8 cellular contexts compared by ENCODE assay signal in the genomic region with DNA sequence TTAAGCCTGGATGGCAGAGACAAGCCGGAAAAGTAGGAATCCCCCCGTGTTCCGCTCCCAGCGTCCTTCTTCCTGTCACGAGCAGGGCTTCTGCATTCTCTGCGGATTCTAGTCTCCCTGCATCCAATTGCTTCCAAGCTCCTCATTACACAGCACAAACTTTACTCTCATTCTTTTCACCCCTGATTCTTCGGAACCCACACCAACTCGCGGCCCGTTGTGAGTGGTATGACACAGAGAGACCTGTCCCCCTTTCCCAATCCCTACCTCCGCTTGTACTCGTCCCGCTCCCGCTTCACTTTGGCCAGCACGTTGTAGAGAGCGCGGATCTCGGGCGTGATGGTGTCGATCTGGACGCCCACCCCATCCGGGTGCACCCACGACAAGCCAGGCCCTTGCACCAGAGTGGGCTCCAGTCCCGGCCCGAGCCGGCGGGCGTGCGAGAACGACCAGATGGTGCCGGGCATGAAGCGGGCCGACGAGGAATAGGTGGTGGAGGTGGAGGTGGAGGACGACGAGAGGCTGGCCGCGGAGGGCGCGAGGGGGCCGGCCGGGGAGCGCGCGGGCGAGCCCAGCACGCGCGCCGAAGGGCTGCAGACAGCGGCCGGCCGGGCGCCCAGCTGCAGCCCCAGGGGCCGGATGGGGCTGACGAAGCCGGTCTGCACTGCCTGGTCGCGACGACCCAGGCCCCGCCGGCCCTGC. TPM values are rescaled to one million over a fixed set of nuclear protein-coding genes. Genes with fewer than 3 reads are reported as not detected.
DNase-seq lines count a peak whose midpoint lies in the region; ATAC-seq and TF ChIP-seq lines count a peak whose summit lies in the region.

No MANE protein-coding gene starts in this region.

- H2AFZ ChIP-seq in osteoblast (ENCODE audit: low read length) = peak overlapping the region; percentile 45

- peak overlapping the region; percentile 99 for H3K4me2 ChIP-seq in osteoblast (ENCODE audit: insufficient read depth, low read length)

- H3K79me2 ChIP-seq in osteoblast (ENCODE audit: insufficient read depth, low read length) = peaks cover 44% of the 10 kb centered on the region

- DNase-seq in CD4-positive, CD25-positive, alpha-beta regulatory T cell = no peak
- DNase-seq in Peyer's patch (peak in 1 of 3 donors; percentile 50), epithelial cell of esophagus (ENCODE audit: low read depth) (no peak), osteoblast (ENCODE audit: insufficient read length, low spot score, missing footprints) (peak; percentile 76), occipital lobe (lab: John Stamatoyannopoulos, UW) (no peak), NCI-H2107 treated with DMSO at 0.1 percent for 48 hours (lab: John Stamatoyannopoulos, UW; ENCODE audit: unreplicated experiment) (no peak), cortex of kidney (lab: John Stamatoyannopoulos, UW) (no peak)

- no peaks in the 10 kb centered on the region for H3K27me3 ChIP-seq in CD4-positive, CD25-positive, alpha-beta regulatory T cell (ENCODE audit: control insufficient read depth, insufficient read depth, low read length)
- no peaks in the 10 kb centered on the region for H3K27me3 ChIP-seq in Peyer's patch
- H3K27me3 ChIP-seq in osteoblast (ENCODE audit: insufficient read depth, low read length) = no peaks in the 10 kb centered on the region

- H3K27ac Mint-ChIP-seq in CD4-positive, CD25-positive, alpha-beta regulatory T cell = peak overlapping the region in 2 of 3 donors; percentile 75 to 87

- H3K4me1 Mint-ChIP-seq in CD4-positive, CD25-positive, alpha-beta regulatory T cell = peaks cover 5 to 62% (median 35%) of the 10 kb centered on the region in 4 donors

- H3K9me3 Mint-ChIP-seq in CD4-positive, CD25-positive, alpha-beta regulatory T cell = no peaks in the 10 kb centered on the region

- H3K36me3 ChIP-seq in CD4-positive, CD25-positive, alpha-beta regulatory T cell (ENCODE audit: control insufficient read depth, insufficient read depth, low read length) = peaks cover 27% of the 10 kb centered on the region
- H3K36me3 ChIP-seq in Peyer's patch (peaks cover 0 to 15% (median 0%) of the 10 kb centered on the region in 3 donors), osteoblast (ENCODE audit: insufficient read depth, low read length) (peaks cover 27% of the 10 kb centered on the region)

- no peak for ATAC-seq in CD4-positive, CD25-positive, alpha-beta regulatory T cell (ENCODE audit: low read depth in 2 of 2)
- peak; percentile 9 for ATAC-seq in GM21619 (IDR thresholded peaks at IDR 0.05; ENCODE audit: unreplicated experiment)

- H3K27me3 Mint-ChIP-seq in CD4-positive, CD25-positive, alpha-beta regulatory T cell = no peaks in the 10 kb centered on the region

- H4K20me1 ChIP-seq in osteoblast (ENCODE audit: insufficient read depth, low read length) = peaks cover 14% of the 10 kb centered on the region

- H3K4me1 ChIP-seq in CD4-positive, CD25-positive, alpha-beta regulatory T cell (ENCODE audit: control insufficient read depth, insufficient read depth, low read length, poor library complexity, severe bottlenecking) = peaks cover 55% of the 10 kb centered on the region
- peaks cover 0 to 55% (median 17%) of the 10 kb centered on the region in 4 donors for H3K4me1 ChIP-seq in Peyer's patch
- H3K4me1 ChIP-seq in osteoblast (ENCODE audit: insufficient read depth, low read length) = peaks cover 47% of the 10 kb centered on the region

- H3K4me3 Mint-ChIP-seq in CD4-positive, CD25-positive, alpha-beta regulatory T cell = peak overlapping the region; percentile 93 to 98 (median 96)

- TF ChIP-seq CTCF in Peyer's patch (IDR thresholded peaks at IDR 0.05) (no peak), epithelial cell of esophagus (IDR thresholded peaks at IDR 0.05; ENCODE audit: insufficient read depth, low read depth, low read length, missing control alignments) (no peak), osteoblast (IDR thresholded peaks at IDR 0.05; ENCODE audit: extremely low read depth, low read depth, low read length) (no peak)

- H3K9me3 ChIP-seq in CD4-positive, CD25-positive, alpha-beta regulatory T cell (ENCODE audit: control insufficient read depth in 2 of 2, low read length in 2 of 2) = no peaks in the 10 kb centered on the region
- H3K9me3 ChIP-seq in Peyer's patch (no peaks in the 10 kb centered on the region), osteoblast (ENCODE audit: low read depth, low read length) (no peaks in the 10 kb centered on the region)

- H3K36me3 Mint-ChIP-seq in CD4-positive, CD25-positive, alpha-beta regulatory T cell = peaks cover 8% of the 10 kb centered on the region

- H3K4me3 ChIP-seq in CD4-positive, CD25-positive, alpha-beta regulatory T cell (ENCODE audit: low read depth, low read length) = peak overlapping the region; percentile 81
- H3K4me3 ChIP-seq in Peyer's patch (peak overlapping the region; percentile 64 to 90 (median 76)), epithelial cell of esophagus (ENCODE audit: low read length) (peak overlapping the region; percentile 11), osteoblast (ENCODE audit: insufficient read depth, low read length) (peak overlapping the region; percentile 92)

- TF ChIP-seq POLR2A in Peyer's patch (IDR thresholded peaks at IDR 0.05) = no peak

- peak overlapping the region; percentile 47 for H3K27ac ChIP-seq in CD4-positive, CD25-positive, alpha-beta regulatory T cell (ENCODE audit: insufficient read depth, low read length, poor library complexity, severe bottlenecking)
- H3K27ac ChIP-seq in Peyer's patch (peak overlapping the region; percentile 15 to 85 (median 58)), osteoblast (ENCODE audit: low read depth, low read length) (peak overlapping the region; percentile 93)

RNA-seq across cellular contexts. Expression of gene IFFO1, which starts 0.7 kb away (rescaled TPM):
- total RNA-seq in CD4-positive, CD25-positive, alpha-beta regulatory T cell = 46.6 TPM
- polyA plus RNA-seq in CD4-positive, CD25-positive, alpha-beta regulatory T cell = 10 to 100 TPM in 1 of 4 donors, 1 to 10 TPM in 3; 5.6 to 10.4 (median 8.3) TPM
- total RNA-seq in Peyer's patch (10 to 100 TPM in 2 of 4 donors, 1 to 10 TPM in 2; 7.8 to 50.3 (median 9.5) TPM), osteoblast (12.7 and 13.4 TPM in 2 replicates), occipital lobe (4.4 TPM)

RNA-seq across cellular contexts. Expression of gene NOP2, which starts 12.9 kb away (rescaled TPM):
- total RNA-seq in CD4-positive, CD25-positive, alpha-beta regulatory T cell = 77.5 TPM
- 10 to 100 TPM; 13.2 to 34.0 (median 22.5) TPM for polyA plus RNA-seq in CD4-positive, CD25-positive, alpha-beta regulatory T cell
- total RNA-seq in Peyer's patch (100 to 1,000 TPM in 1 of 4 donors, 10 to 100 TPM in 3; 21.4 to 135 (median 43.6) TPM), osteoblast (18.3 and 21.4 TPM in 2 replicates), occipital lobe (10.8 TPM)

RNA-seq across cellular contexts. Expression of gene GAPDH, which starts 20.8 kb away (rescaled TPM):
- total RNA-seq in CD4-positive, CD25-positive, alpha-beta regulatory T cell = 669 TPM
- polyA plus RNA-seq in CD4-positive, CD25-positive, alpha-beta regulatory T cell = 1,000 to 10,000 TPM; 1,962 to 2,973 (median 2,405) TPM
- total RNA-seq in Peyer's patch (1,000 to 10,000 TPM; 1,939 to 3,624 (median 2,830) TPM), osteoblast (4,846 and 5,173 TPM in 2 replicates), occipital lobe (1,311 TPM)

RNA-seq across cellular contexts. Expression of gene CHD4, which starts 52.0 kb away (rescaled TPM):
- total RNA-seq in CD4-positive, CD25-positive, alpha-beta regulatory T cell = 474 TPM
- 10 to 100 TPM; 32.2 to 43.4 (median 38.8) TPM for polyA plus RNA-seq in CD4-positive, CD25-positive, alpha-beta regulatory T cell
- 100 to 1,000 TPM; 129 to 209 (median 167) TPM for total RNA-seq in Peyer's patch
- 238 and 259 TPM in 2 replicates for total RNA-seq in osteoblast
- total RNA-seq in occipital lobe = 149 TPM

Comparison
In these comparisons a context has a peak if more than half of its experiments do, and no peak if none do; other contexts are left out.
1. H3K4me3 ChIP-seq: peak in every context shown above with its lines; median percentile 92 in osteoblast; 81 in CD4-positive, CD25-positive, alpha-beta regulatory T cell; 76 in Peyer's patch; 11 in epithelial cell of esophagus.